Comparison of ENCODE assay signal across 1 cellular context in genomic region chr9:137045294-137046093, GRCh38.
A peak's percentile ranks its signal among the peaks of the same experiment; 100 is the strongest.
TF ChIP-seq lines count a peak whose summit lies in the region.

No MANE protein-coding gene starts in this region.

TF ChIP-seq in WTC11, 78 proteins besides CTCF, POLR2A, EP300 and RAD21 (continued from another document):
- TF ChIP-seq MLX (CRISPR knock-in tag; IDR thresholded peaks at IDR 0.05) = no peak
- TF ChIP-seq CBFB (CRISPR knock-in tag; IDR thresholded peaks at IDR 0.05; ENCODE audit: low read depth) = no peak
- 0 out of 2 replicates have a peak, but pooled peaks have one; percentile 18 for TF ChIP-seq CREM (CRISPR knock-in tag; IDR thresholded peaks at IDR 0.05)
- TF ChIP-seq ARID4B (CRISPR knock-in tag; IDR thresholded peaks at IDR 0.05; ENCODE audit: borderline replicate concordance) = 0 out of 2 replicates have a peak, but pooled peaks have one; percentile 7
- no peak for TF ChIP-seq ATF6 (CRISPR knock-in tag; IDR thresholded peaks at IDR 0.05)
- no peak for TF ChIP-seq ZMAT4 (CRISPR knock-in tag; IDR thresholded peaks at IDR 0.05)
- no peak for TF ChIP-seq IRF2 (CRISPR knock-in tag; IDR thresholded peaks at IDR 0.05; ENCODE audit: borderline replicate concordance, low read depth)
- TF ChIP-seq FOXP4 (CRISPR knock-in tag; IDR thresholded peaks at IDR 0.05) = no peak
- no peak for TF ChIP-seq IRF1 (CRISPR knock-in tag; IDR thresholded peaks at IDR 0.05)
